In the genomic region with DNA sequence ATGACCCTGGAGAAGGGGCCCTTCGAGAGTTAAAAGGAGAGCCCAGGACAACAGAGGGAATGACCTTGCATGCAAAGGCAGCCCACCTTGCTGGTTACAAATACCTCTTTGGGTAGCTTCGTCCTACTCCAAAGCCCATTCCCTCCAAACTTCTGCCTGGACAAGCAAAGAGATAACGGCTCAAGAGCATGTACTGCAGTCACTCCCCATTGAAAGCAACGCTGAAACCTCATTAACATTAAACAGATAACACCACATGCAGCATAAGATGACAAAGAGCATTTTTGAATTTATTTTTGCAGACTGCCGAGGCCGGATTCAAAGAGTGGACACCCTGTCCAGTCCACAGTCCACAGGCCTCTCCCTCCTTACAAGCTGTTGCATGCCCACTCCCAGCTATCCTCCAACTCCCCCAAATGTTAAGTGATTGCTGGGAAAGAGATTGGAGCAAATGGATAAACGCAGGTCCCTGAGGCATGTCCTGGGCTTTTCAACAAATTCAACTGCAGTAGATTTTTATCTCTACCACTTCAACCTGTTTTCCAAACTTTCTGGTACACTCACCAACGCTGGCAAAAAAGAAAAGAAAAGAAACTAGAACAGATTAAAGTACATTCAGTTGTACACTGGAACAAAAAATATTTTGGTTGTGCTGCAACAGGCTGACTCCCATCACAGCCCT, we compare ENCODE assay signal across 13 cellular contexts.
"Had no signal": no experiment of that assay in that cellular context is flagged by ENCODE, and none has a peak within 500 bp of the region (broad histone marks: within the 10 kb centered on the region; RNA-seq: fewer than 3 reads in every experiment).

No MANE protein-coding gene starts in this region.

- H3K4me3 ChIP-seq: left ventricle myocardium inferior had no signal

- H3K27ac ChIP-seq: left ventricle myocardium inferior had no signal

- ATAC-seq: activated CD8-positive, alpha-beta T cell treated with anti-CD3 and anti-CD28 coated beads, Interleukin-2, amount 10 ng/mL, durations not matched to agents 7 days and 5 days had no signal

- DNase-seq: activated B cell treated with CpG ODN at 0.5 μM for 24 hours; activated CD4-positive, alpha-beta T cell treated with anti-CD3 and anti-CD28 coated beads for 48 hours; activated CD8-positive, alpha-beta T cell treated with anti-CD3 and anti-CD28 coated beads, Interleukin-2, amount 10 ng/mL, durations not matched to agents 7 days and 5 days; activated naive CD8-positive, alpha-beta T cell treated with anti-CD3 and anti-CD28 coated beads, Interleukin-2, amount 10 ng/mL, durations not matched to agents 7 days and 5 days; erythroblast; kidney; left ventricle myocardium inferior; mesenchymal stem cell; natural killer cell; posterior cingulate gyrus; stimulated activated CD4-positive, alpha-beta T cell treated with anti-CD3 and anti-CD28 coated beads, Interleukin-4, amount 100 ng/mL, for 24 hours; stimulated activated naive CD4-positive, alpha-beta T cell had no signal

- FAIRE-seq: kidney, TTC549 had no signal

- H3K36me3 ChIP-seq: left ventricle myocardium inferior had no signal
